21 cellular contexts compared by ENCODE assay signal in the genomic region with DNA sequence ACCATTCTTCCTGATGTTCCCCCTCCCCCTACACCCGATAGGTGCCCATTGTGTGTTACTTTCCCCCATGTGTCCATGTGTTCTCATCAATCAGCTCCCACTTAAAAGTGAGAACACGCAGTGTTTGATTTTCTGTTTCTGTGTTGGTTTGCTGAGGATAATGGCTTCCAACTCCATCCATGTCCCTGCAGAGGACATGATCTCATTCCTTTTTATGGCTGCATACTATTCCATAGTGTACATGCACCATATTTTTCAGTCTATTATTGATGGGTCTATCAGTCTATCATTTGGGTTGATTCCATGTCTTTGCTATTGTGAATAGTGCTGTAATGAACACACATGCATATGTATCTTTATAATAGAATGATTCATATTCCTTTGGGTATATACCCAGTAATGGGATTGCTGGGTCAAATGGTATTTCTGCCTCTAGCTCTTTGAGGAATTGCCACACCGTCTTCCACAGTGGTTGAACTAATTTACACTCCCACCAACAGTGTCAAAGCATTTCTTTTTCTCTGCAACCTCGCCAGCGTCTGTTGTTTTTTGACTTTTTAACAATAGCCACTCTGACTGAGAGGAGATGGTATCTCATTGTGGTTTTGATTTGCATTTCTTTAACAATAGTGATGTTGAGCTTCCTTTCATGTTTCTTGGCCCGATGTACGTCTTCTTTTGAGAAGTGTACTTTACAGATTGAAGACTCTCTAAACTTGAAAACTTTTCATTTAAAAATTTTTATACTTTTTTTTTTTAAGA.
"Had no signal": no experiment of that assay in that cellular context is flagged by ENCODE, and none has a peak within 500 bp of the region (broad histone marks: within the 10 kb centered on the region; RNA-seq: fewer than 3 reads in every experiment).

No MANE protein-coding gene starts in this region.

- H3K36me3 Mint-ChIP-seq: activated naive CD8-positive, alpha-beta T cell; natural killer cell; stimulated activated naive B cell treated with anti-CD40 and anti-IgM and Interleukin-4, amounts not matched to agents 10 μg/mL and 1 μg/mL and 100 μg/mL, for 72 hours; WTC11 had no signal

- H3K4me1 ChIP-seq: tibial artery, vagina had no signal

- H3K27ac ChIP-seq: hepatocyte, skin epidermis, tibial artery, vagina had no signal

- H3K27ac Mint-ChIP-seq: activated CD8-positive, alpha-beta T cell treated with anti-CD3 and anti-CD28 coated beads, Interleukin-2, amount 10 ng/mL, durations not matched to agents 7 days and 5 days; activated naive CD8-positive, alpha-beta T cell; natural killer cell; stimulated activated naive B cell treated with anti-CD40 and anti-IgM and Interleukin-4, amounts not matched to agents 10 μg/mL and 1 μg/mL and 100 μg/mL, for 72 hours; WTC11 had no signal

- H3K4me3 ChIP-seq: hepatocyte, mucosa of descending colon, skin epidermis, tibial artery, vagina had no signal

- H3K4me3 Mint-ChIP-seq: activated CD8-positive, alpha-beta T cell treated with anti-CD3 and anti-CD28 coated beads, Interleukin-2, amount 10 ng/mL, durations not matched to agents 7 days and 5 days; activated naive CD8-positive, alpha-beta T cell; natural killer cell; stimulated activated naive B cell treated with anti-CD40 and anti-IgM and Interleukin-4, amounts not matched to agents 10 μg/mL and 1 μg/mL and 100 μg/mL, for 72 hours; WTC11 had no signal

- ATAC-seq: activated CD8-positive, alpha-beta T cell treated with anti-CD3 and anti-CD28 coated beads, Interleukin-2, amount 10 ng/mL, durations not matched to agents 7 days and 5 days; left lobe of liver; mucosa of descending colon; natural killer cell; stimulated activated naive B cell treated with anti-CD40 and anti-IgM and Interleukin-4, amounts not matched to agents 10 μg/mL and 1 μg/mL and 100 μg/mL, for 72 hours; WTC11 had no signal

- H3K36me3 ChIP-seq: tibial artery, vagina had no signal

- H3K9me3 Mint-ChIP-seq: natural killer cell had no signal

- DNase-seq: activated CD4-positive, alpha-beta T cell treated with anti-CD3 and anti-CD28 coated beads for 48 hours; activated CD8-positive, alpha-beta memory T cell treated with anti-CD3 and anti-CD28 coated beads, Interleukin-2, amount 50 U/mL, for 4 hours; activated CD8-positive, alpha-beta T cell treated with anti-CD3 and anti-CD28 coated beads, Interleukin-2, amount 10 ng/mL, durations not matched to agents 7 days and 5 days; activated gamma-delta T cell; activated T-cell treated with anti-CD3 and anti-CD28 coated beads, Interleukin-2, amount 50 U/mL, for 48 hours; amniotic stem cell; dermis blood vessel endothelial cell; islet precursor cell; mucosa of descending colon; natural killer cell; posterior cingulate gyrus; stimulated activated CD4-positive, alpha-beta T cell treated with anti-CD3 and anti-CD28 coated beads, Interleukin-15, amount 100 ng/mL, for 24 hours; stimulated activated CD4-positive, alpha-beta T cell treated with anti-CD3 and anti-CD28 coated beads, Interleukin-4, amount 100 ng/mL, for 1 hour; stimulated activated naive B cell treated with anti-CD40 and anti-IgM and Interleukin-4, amounts not matched to agents 10 μg/mL and 1 μg/mL and 100 μg/mL, for 72 hours; tibial artery had no signal

- H3K4me1 Mint-ChIP-seq: natural killer cell; stimulated activated naive B cell treated with anti-CD40 and anti-IgM and Interleukin-4, amounts not matched to agents 10 μg/mL and 1 μg/mL and 100 μg/mL, for 72 hours had no signal

- H3K9me3 ChIP-seq: mucosa of descending colon, tibial artery, vagina had no signal

- H3K27me3 ChIP-seq: hepatocyte, vagina had no signal
